20 cellular contexts compared by ENCODE assay signal in genomic region chr2:237330539-237330938, GRCh38.
"Had no signal": no experiment of that assay in that cellular context is flagged by ENCODE, and none has a peak within 500 bp of the region (broad histone marks: within the 10 kb centered on the region; RNA-seq: fewer than 3 reads in every experiment).

No MANE protein-coding gene starts in this region.

- H3K27me3 ChIP-seq: body of pancreas, ovary, right lobe of liver, spleen, tibial artery had no signal

- ATAC-seq: activated CD4-positive, alpha-beta T cell treated with anti-CD3 and anti-CD28 coated beads for 36 hours; body of pancreas; effector memory CD8-positive, alpha-beta T cell; foreskin keratinocyte; naive thymus-derived CD8-positive, alpha-beta T cell; right lobe of liver had no signal

- H3K4me1 ChIP-seq: body of pancreas, foreskin keratinocyte, right lobe of liver, spleen had no signal

- H3K36me3 ChIP-seq: ovary, right lobe of liver had no signal

- DNase-seq: activated CD4-positive, alpha-beta memory T cell treated with anti-CD3 and anti-CD28 coated beads for 36 hours; activated CD4-positive, alpha-beta T cell treated with anti-CD3 and anti-CD28 coated beads for 36 hours; amniotic stem cell; body of pancreas; effector memory CD8-positive, alpha-beta T cell; foreskin keratinocyte; glutamatergic neuron; hippocampal formation; kidney; left ventricle myocardium inferior; naive thymus-derived CD8-positive, alpha-beta T cell; ovary; psoas muscle; right lobe of liver; spleen; stimulated activated naive CD4-positive, alpha-beta T cell; substantia nigra; SW 1271; T-helper 2 cell; tibial artery had no signal

- H3K9me3 ChIP-seq: body of pancreas, left ventricle myocardium inferior, ovary, psoas muscle, right lobe of liver, spleen, tibial artery had no signal

- H3K4me3 ChIP-seq: body of pancreas, left ventricle myocardium inferior, ovary, psoas muscle, right lobe of liver, spleen, tibial artery had no signal

- H3K27ac ChIP-seq: body of pancreas, foreskin keratinocyte, left ventricle myocardium inferior, psoas muscle, right lobe of liver, spleen had no signal
